Comparison of ENCODE assay signal across 1 cellular context in the genomic region with DNA sequence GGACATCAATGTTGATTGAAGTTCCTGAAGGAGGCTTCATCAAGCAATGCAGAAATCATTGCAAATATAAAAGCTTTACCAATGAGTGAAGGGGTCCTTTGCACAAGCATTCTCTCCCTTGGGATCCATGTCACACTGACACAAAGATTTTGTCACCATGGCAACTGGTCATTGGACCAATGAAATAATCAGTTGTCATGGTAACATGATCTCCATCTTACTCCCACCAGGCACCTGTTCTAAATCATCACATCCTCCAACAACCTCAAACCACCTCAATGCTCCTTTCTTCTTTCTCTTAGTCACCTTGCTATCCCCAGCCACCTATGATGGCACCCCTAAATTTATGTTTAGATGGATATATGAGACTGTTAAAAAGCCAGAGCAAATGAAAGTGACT.
TF ChIP-seq lines count a peak whose summit lies in the region.

No MANE protein-coding gene starts in this region.

TF ChIP-seq in GM23338, 12 proteins besides CTCF, POLR2A, EP300 and RAD21 (continued from another document):
- TF ChIP-seq, protein P1, sequence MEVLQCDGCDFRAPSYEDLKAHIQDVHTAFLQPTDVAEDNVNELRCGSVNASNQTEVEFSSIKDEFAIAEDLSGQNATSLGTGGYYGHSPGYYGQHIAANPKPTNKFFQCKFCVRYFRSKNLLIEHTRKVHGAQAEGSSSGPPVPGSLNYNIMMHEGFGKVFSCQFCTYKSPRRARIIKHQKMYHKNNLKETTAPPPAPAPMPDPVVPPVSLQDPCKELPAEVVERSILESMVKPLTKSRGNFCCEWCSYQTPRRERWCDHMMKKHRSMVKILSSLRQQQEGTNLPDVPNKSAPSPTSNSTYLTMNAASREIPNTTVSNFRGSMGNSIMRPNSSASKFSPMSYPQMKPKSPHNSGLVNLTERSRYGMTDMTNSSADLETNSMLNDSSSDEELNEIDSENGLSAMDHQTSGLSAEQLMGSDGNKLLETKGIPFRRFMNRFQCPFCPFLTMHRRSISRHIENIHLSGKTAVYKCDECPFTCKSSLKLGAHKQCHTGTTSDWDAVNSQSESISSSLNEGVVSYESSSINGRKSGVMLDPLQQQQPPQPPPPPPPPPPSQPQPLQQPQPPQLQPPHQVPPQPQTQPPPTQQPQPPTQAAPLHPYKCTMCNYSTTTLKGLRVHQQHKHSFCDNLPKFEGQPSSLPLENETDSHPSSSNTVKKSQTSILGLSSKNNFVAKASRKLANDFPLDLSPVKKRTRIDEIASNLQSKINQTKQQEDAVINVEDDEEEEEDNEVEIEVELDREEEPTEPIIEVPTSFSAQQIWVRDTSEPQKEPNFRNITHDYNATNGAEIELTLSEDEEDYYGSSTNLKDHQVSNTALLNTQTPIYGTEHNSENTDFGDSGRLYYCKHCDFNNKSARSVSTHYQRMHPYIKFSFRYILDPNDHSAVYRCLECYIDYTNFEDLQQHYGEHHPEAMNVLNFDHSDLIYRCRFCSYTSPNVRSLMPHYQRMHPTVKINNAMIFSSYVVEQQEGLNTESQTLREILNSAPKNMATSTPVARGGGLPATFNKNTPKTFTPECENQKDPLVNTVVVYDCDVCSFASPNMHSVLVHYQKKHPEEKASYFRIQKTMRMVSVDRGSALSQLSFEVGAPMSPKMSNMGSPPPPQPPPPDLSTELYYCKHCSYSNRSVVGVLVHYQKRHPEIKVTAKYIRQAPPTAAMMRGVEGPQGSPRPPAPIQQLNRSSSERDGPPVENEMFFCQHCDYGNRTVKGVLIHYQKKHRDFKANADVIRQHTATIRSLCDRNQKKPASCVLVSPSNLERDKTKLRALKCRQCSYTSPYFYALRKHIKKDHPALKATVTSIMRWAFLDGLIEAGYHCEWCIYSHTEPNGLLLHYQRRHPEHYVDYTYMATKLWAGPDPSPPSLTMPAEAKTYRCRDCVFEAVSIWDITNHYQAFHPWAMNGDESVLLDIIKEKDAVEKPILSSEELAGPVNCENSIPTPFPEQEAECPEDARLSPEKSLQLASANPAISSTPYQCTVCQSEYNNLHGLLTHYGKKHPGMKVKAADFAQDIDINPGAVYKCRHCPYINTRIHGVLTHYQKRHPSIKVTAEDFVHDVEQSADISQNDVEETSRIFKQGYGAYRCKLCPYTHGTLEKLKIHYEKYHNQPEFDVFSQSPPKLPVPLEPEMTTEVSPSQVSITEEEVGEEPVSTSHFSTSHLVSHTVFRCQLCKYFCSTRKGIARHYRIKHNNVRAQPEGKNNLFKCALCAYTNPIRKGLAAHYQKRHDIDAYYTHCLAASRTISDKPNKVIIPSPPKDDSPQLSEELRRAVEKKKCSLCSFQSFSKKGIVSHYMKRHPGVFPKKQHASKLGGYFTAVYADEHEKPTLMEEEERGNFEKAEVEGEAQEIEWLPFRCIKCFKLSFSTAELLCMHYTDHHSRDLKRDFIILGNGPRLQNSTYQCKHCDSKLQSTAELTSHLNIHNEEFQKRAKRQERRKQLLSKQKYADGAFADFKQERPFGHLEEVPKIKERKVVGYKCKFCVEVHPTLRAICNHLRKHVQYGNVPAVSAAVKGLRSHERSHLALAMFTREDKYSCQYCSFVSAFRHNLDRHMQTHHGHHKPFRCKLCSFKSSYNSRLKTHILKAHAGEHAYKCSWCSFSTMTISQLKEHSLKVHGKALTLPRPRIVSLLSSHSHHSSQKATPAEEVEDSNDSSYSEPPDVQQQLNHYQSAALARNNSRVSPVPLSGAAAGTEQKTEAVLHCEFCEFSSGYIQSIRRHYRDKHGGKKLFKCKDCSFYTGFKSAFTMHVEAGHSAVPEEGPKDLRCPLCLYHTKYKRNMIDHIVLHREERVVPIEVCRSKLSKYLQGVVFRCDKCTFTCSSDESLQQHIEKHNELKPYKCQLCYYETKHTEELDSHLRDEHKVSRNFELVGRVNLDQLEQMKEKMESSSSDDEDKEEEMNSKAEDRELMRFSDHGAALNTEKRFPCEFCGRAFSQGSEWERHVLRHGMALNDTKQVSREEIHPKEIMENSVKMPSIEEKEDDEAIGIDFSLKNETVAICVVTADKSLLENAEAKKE (CRISPR knock-in tag; IDR thresholded peaks at IDR 0.05): no peak
- TF ChIP-seq NANOG (IDR thresholded peaks at IDR 0.05; ENCODE audit: borderline replicate concordance) (no peak), CREB1 (CRISPR knock-in tag; IDR thresholded peaks at IDR 0.05; ENCODE audit: low read depth) (no peak), ZNF114 (CRISPR knock-in tag; IDR thresholded peaks at IDR 0.05) (no peak), EZH2phosphoT487 (IDR thresholded peaks at IDR 0.05; ENCODE audit: unreplicated experiment) (no peak), STAT1 (IDR thresholded peaks at IDR 0.05; ENCODE audit: unreplicated experiment) (no peak)
